Comparison of ENCODE assay signal across 37 cellular contexts in genomic region chr14:77265187-77265515, GRCh38. TPM values are rescaled to one million over a fixed set of nuclear protein-coding genes. Genes with fewer than 3 reads are reported as not detected.
"Had no signal": no experiment of that assay in that cellular context is flagged by ENCODE, and none has a peak within 500 bp of the region (broad histone marks: within the 10 kb centered on the region; RNA-seq: fewer than 3 reads in every experiment).

No MANE protein-coding gene starts in this region.

- H3K27ac ChIP-seq: brain microvascular endothelial cell, colonic mucosa, epithelial cell of prostate, esophagus squamous epithelium, gastroesophageal sphincter, heart right ventricle had no signal

- ATAC-seq: activated CD4-positive, alpha-beta T cell treated with anti-CD3 and anti-CD28 coated beads for 36 hours; activated CD8-positive, alpha-beta memory T cell treated with anti-CD3 and anti-CD28 coated beads, Interleukin-2, amount 10 ng/mL, durations not matched to agents 7 days and 5 days; activated CD8-positive, alpha-beta T cell treated with anti-CD3 and anti-CD28 coated beads, Interleukin-2, amount 10 ng/mL, durations not matched to agents 7 days and 5 days; effector memory CD8-positive, alpha-beta T cell; gastroesophageal sphincter had no signal

- H3K9me3 ChIP-seq: colonic mucosa had no signal

- H3K27ac Mint-ChIP-seq: activated CD4-positive, alpha-beta memory T cell treated with anti-CD3 and anti-CD28 coated beads for 36 hours; activated CD4-positive, alpha-beta T cell treated with anti-CD3 and anti-CD28 coated beads for 36 hours; activated CD4-positive, alpha-beta T cell treated with anti-CD3 and anti-CD28 coated beads, Interleukin-2, amount 10 ng/mL, durations not matched to agents 24 days and 14 days; activated CD8-positive, alpha-beta memory T cell treated with anti-CD3 and anti-CD28 coated beads, Interleukin-2, amount 10 ng/mL, durations not matched to agents 7 days and 5 days; activated CD8-positive, alpha-beta T cell treated with anti-CD3 and anti-CD28 coated beads, Interleukin-2, amount 10 ng/mL, durations not matched to agents 7 days and 5 days; activated naive CD4-positive, alpha-beta T cell treated with anti-CD3 and anti-CD28 coated beads for 36 hours; activated naive CD4-positive, alpha-beta T cell treated with anti-CD3 and anti-CD28 coated beads, Interleukin-2, amount 50 U/mL, for 24 hours; activated naive CD8-positive, alpha-beta T cell treated with anti-CD3 and anti-CD28 coated beads for 36 hours; activated T-helper 1 cell treated with anti-CD3 and anti-CD28 coated beads, Interleukin-12 subunit alpha, Interleukin-12 subunit beta, Interleukin-2, Interleukin-4 antibody, amounts not matched to agents 30 ng/mL and 10 ng/mL and 1 ng/mL, durations not matched to agents 14 hours and 24 hours and 36 hours; activated T-helper 2 cell treated with anti-CD3 and anti-CD28 coated beads, Interferon-gamma antibody, Interleukin-2, Interleukin-4, amounts not matched to agents 10 μg/mL and 5 μg/mL and 100 μg/mL, durations not matched to agents 14 hours and 24 hours and 36 hours; dendritic cell treated with granulocyte-macrophage colony-stimulating factor and Interleukin-4, amounts not matched to agents 40 ng/mL and 50 ng/mL, for 4 days; effector memory CD8-positive, alpha-beta T cell had no signal

- H3K4me3 Mint-ChIP-seq: activated CD4-positive, alpha-beta memory T cell treated with anti-CD3 and anti-CD28 coated beads for 36 hours; activated CD4-positive, alpha-beta T cell treated with anti-CD3 and anti-CD28 coated beads for 36 hours; activated CD4-positive, alpha-beta T cell treated with anti-CD3 and anti-CD28 coated beads, Interleukin-2, amount 10 ng/mL, durations not matched to agents 24 days and 14 days; activated CD8-positive, alpha-beta memory T cell treated with anti-CD3 and anti-CD28 coated beads, Interleukin-2, amount 10 ng/mL, durations not matched to agents 7 days and 5 days; activated CD8-positive, alpha-beta T cell treated with anti-CD3 and anti-CD28 coated beads, Interleukin-2, amount 10 ng/mL, durations not matched to agents 7 days and 5 days; activated naive CD4-positive, alpha-beta T cell treated with anti-CD3 and anti-CD28 coated beads for 36 hours; activated naive CD4-positive, alpha-beta T cell treated with anti-CD3 and anti-CD28 coated beads, Interleukin-2, amount 50 U/mL, for 24 hours; activated naive CD8-positive, alpha-beta T cell treated with anti-CD3 and anti-CD28 coated beads for 36 hours; activated T-helper 1 cell treated with anti-CD3 and anti-CD28 coated beads, Interleukin-12 subunit alpha, Interleukin-12 subunit beta, Interleukin-2, Interleukin-4 antibody, amounts not matched to agents 30 ng/mL and 10 ng/mL and 1 ng/mL, durations not matched to agents 14 hours and 24 hours and 36 hours; central memory CD8-positive, alpha-beta T cell; dendritic cell treated with granulocyte-macrophage colony-stimulating factor and Interleukin-4, amounts not matched to agents 40 ng/mL and 50 ng/mL, for 4 days; effector memory CD8-positive, alpha-beta T cell had no signal

- DNase-seq: activated CD4-positive, alpha-beta memory T cell treated with anti-CD3 and anti-CD28 coated beads for 36 hours; activated CD4-positive, alpha-beta T cell treated with anti-CD3 and anti-CD28 coated beads for 36 hours; activated CD4-positive, alpha-beta T cell treated with anti-CD3 and anti-CD28 coated beads, Interleukin-2, amount 10 ng/mL, durations not matched to agents 24 days and 14 days; activated CD4-positive, CD25-positive, alpha-beta regulatory T cell; activated CD4-positive, CD25-positive, alpha-beta regulatory T cell treated with anti-CD3 and anti-CD28 coated beads, Interleukin-2, amount 50 U/mL, for 72 hours; activated CD8-positive, alpha-beta memory T cell treated with anti-CD3 and anti-CD28 coated beads, Interleukin-2, amount 10 ng/mL, durations not matched to agents 7 days and 5 days; activated CD8-positive, alpha-beta memory T cell treated with anti-CD3 and anti-CD28 coated beads, Interleukin-2, amount 50 U/mL, for 4 hours; activated CD8-positive, alpha-beta T cell treated with anti-CD3 and anti-CD28 coated beads, Interleukin-2, amount 10 ng/mL, durations not matched to agents 7 days and 5 days; activated effector memory CD4-positive, alpha-beta T cell treated with anti-CD3 and anti-CD28 coated beads, Interleukin-2, amount 50 U/mL, for 16 hours; activated naive CD4-positive, alpha-beta T cell treated with anti-CD3 and anti-CD28 coated beads for 36 hours; activated naive CD8-positive, alpha-beta T cell treated with anti-CD3 and anti-CD28 coated beads for 36 hours; activated T-cell treated with anti-CD3 and anti-CD28 coated beads, Interleukin-2, amount 50 U/mL, for 1 hour; activated T-cell treated with anti-CD3 and anti-CD28 coated beads, Interleukin-2, amount 50 U/mL, for 48 hours; amniotic stem cell; brain microvascular endothelial cell; colonic mucosa; effector memory CD8-positive, alpha-beta T cell; esophagus squamous epithelium; foreskin melanocyte; heart right ventricle; T-helper 2 cell had no signal

- H3K27me3 ChIP-seq: colonic mucosa had no signal

- H3K4me1 ChIP-seq: colonic mucosa, heart right ventricle had no signal

- H3K4me1 Mint-ChIP-seq: activated CD4-positive, alpha-beta T cell treated with anti-CD3 and anti-CD28 coated beads for 36 hours; activated CD4-positive, alpha-beta T cell treated with anti-CD3 and anti-CD28 coated beads, Interleukin-2, amount 10 ng/mL, durations not matched to agents 24 days and 14 days; activated CD8-positive, alpha-beta memory T cell treated with anti-CD3 and anti-CD28 coated beads, Interleukin-2, amount 10 ng/mL, durations not matched to agents 7 days and 5 days; activated naive CD8-positive, alpha-beta T cell treated with anti-CD3 and anti-CD28 coated beads for 36 hours; central memory CD8-positive, alpha-beta T cell had no signal

- H3K36me3 ChIP-seq: brain microvascular endothelial cell, colonic mucosa, esophagus squamous epithelium, gastroesophageal sphincter, heart right ventricle had no signal

- H3K36me3 Mint-ChIP-seq: activated CD4-positive, alpha-beta memory T cell treated with anti-CD3 and anti-CD28 coated beads for 36 hours; activated CD8-positive, alpha-beta memory T cell treated with anti-CD3 and anti-CD28 coated beads, Interleukin-2, amount 10 ng/mL, durations not matched to agents 7 days and 5 days; activated naive CD8-positive, alpha-beta T cell treated with anti-CD3 and anti-CD28 coated beads for 36 hours had no signal

- H3K9me3 Mint-ChIP-seq: activated T-helper 1 cell treated with anti-CD3 and anti-CD28 coated beads, Interleukin-12 subunit alpha, Interleukin-12 subunit beta, Interleukin-2, Interleukin-4 antibody, amounts not matched to agents 30 ng/mL and 10 ng/mL and 1 ng/mL, durations not matched to agents 14 hours and 24 hours and 36 hours; activated T-helper 2 cell treated with anti-CD3 and anti-CD28 coated beads, Interferon-gamma antibody, Interleukin-2, Interleukin-4, amounts not matched to agents 10 μg/mL and 5 μg/mL and 100 μg/mL, durations not matched to agents 14 hours and 24 hours and 36 hours; central memory CD8-positive, alpha-beta T cell; effector memory CD8-positive, alpha-beta T cell had no signal

- H3K4me3 ChIP-seq: colonic mucosa, dorsolateral prefrontal cortex, esophagus squamous epithelium, gastroesophageal sphincter, heart right ventricle had no signal

RNA-seq across cellular contexts. Expression of gene NGB, which starts 5.9 kb away (rescaled TPM):
- total RNA-seq: activated CD4-positive, alpha-beta memory T cell treated with anti-CD3 and anti-CD28 coated beads for 36 hours; activated CD4-positive, alpha-beta T cell treated with anti-CD3 and anti-CD28 coated beads for 36 hours; activated CD4-positive, alpha-beta T cell treated with anti-CD3 and anti-CD28 coated beads, Interleukin-2, amount 10 ng/mL, durations not matched to agents 24 days and 14 days; activated CD8-positive, alpha-beta memory T cell treated with anti-CD3 and anti-CD28 coated beads for 36 hours; activated CD8-positive, alpha-beta memory T cell treated with anti-CD3 and anti-CD28 coated beads, Interleukin-2, amount 10 ng/mL, durations not matched to agents 7 days and 5 days; activated CD8-positive, alpha-beta T cell treated with anti-CD3 and anti-CD28 coated beads, Interleukin-2, amount 10 ng/mL, durations not matched to agents 7 days and 5 days; activated naive CD4-positive, alpha-beta T cell treated with anti-CD3 and anti-CD28 coated beads for 36 hours; activated naive CD8-positive, alpha-beta T cell treated with anti-CD3 and anti-CD28 coated beads for 36 hours; activated T-helper 1 cell treated with anti-CD3 and anti-CD28 coated beads, Interleukin-12 subunit alpha, Interleukin-12 subunit beta, Interleukin-2, Interleukin-4 antibody, amounts not matched to agents 30 ng/mL and 10 ng/mL and 1 ng/mL, durations not matched to agents 14 hours and 24 hours and 36 hours; activated T-helper 2 cell treated with anti-CD3 and anti-CD28 coated beads, Interferon-gamma antibody, Interleukin-2, Interleukin-4, amounts not matched to agents 10 μg/mL and 5 μg/mL and 100 μg/mL, durations not matched to agents 14 hours and 24 hours and 36 hours; astrocyte; cardiac septum; endothelial cell of umbilical vein; esophagus squamous epithelium; fibroblast of lung; fibroblast of villous mesenchyme; glomerular endothelial cell; heart right ventricle; T-helper 1 cell treated with Interleukin-12 subunit alpha and Interleukin-12 subunit beta and Interleukin-4 antibody, amounts not matched to agents 30 ng/mL and 1 ng/mL, for 36 hours had no signal
